13 cellular contexts compared by ENCODE assay signal in the genomic region with DNA sequence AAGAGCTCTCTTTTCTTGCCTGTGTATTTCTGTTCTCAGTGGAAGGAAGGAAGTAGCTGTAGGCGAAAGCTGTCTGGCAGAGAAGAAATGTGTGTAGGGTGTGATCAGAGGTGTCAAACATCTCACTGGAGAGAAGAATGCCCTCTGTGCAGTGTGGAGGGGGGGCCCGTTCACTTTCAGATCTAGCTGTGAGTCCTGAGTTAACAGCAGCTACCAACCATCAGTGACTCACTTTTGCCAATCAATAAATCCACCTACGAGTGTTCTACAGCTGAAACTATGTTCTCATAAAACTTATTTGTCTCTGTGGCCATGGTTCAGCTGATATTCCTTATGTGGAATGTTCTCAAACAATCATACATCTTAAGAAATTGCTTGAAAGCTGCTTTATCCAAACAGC.
DNase-seq lines count a peak whose midpoint lies in the region; ATAC-seq and TF ChIP-seq lines count a peak whose summit lies in the region.
"Had no signal": no experiment of that assay in that cellular context is flagged by ENCODE, and none has a peak within 500 bp of the region (broad histone marks: within the 10 kb centered on the region; RNA-seq: fewer than 3 reads in every experiment).

No MANE protein-coding gene starts in this region.

- H3K36me3 ChIP-seq in Karpas-422 (ENCODE audit: insufficient read depth, low read length): no peaks in the 10 kb centered on the region

- H3K4me3 Mint-ChIP-seq in activated T-helper 1 cell treated with anti-CD3 and anti-CD28 coated beads, Interleukin-12 subunit alpha, Interleukin-12 subunit beta, Interleukin-2, Interleukin-4 antibody, amounts not matched to agents 30 ng/mL and 10 ng/mL and 1 ng/mL, durations not matched to agents 14 hours and 24 hours and 36 hours: peak overlapping the region; percentile 19
- H3K4me3 Mint-ChIP-seq in nephron progenitor cell: no peak overlapping the region

- 0 out of 2 replicates have a peak, but pooled peaks cover 2% of the 10 kb centered on the region for H3K27me3 ChIP-seq in Karpas-422 (ENCODE audit: low read length)
- H3K27me3 ChIP-seq: heart left ventricle, neutrophil had no signal

- no peak overlapping the region for H2AFZ ChIP-seq in Karpas-422 (ENCODE audit: low read length)

- H3K27me3 Mint-ChIP-seq in activated T-helper 1 cell treated with anti-CD3 and anti-CD28 coated beads, Interleukin-12 subunit alpha, Interleukin-12 subunit beta, Interleukin-2, Interleukin-4 antibody, amounts not matched to agents 30 ng/mL and 10 ng/mL and 1 ng/mL, durations not matched to agents 14 hours and 24 hours and 36 hours (ENCODE audit: insufficient read depth): no peaks in the 10 kb centered on the region
- H3K27me3 Mint-ChIP-seq in nephron progenitor cell (ENCODE audit: low read depth, poor library complexity): peaks cover 4% of the 10 kb centered on the region

- no peak for ATAC-seq in GM18519 (IDR thresholded peaks at IDR 0.05; ENCODE audit: low FRiP score, unreplicated experiment)
- ATAC-seq: Panc1 had no signal

- intact Hi-C loops in activated T-helper 1 cell treated with anti-CD3 and anti-CD28 coated beads, Interleukin-12 subunit alpha, Interleukin-12 subunit beta, Interleukin-2, Interleukin-4 antibody, amounts not matched to agents 30 ng/mL and 10 ng/mL and 1 ng/mL, durations not matched to agents 14 hours and 24 hours and 36 hours (cut with micrococcal nuclease): loop anchor here (1.0 kb wide), 8 partner anchors 23 to 200 kb away; no protein-coding TSS in a partner anchor

- H3K4me1 ChIP-seq in Karpas-422 (ENCODE audit: low read length): no peaks in the 10 kb centered on the region

- no peaks in the 10 kb centered on the region for H3K9me3 ChIP-seq in Karpas-422 (ENCODE audit: low read length)
- H3K9me3 ChIP-seq: heart left ventricle, neutrophil had no signal

- H3K79me2 ChIP-seq in Karpas-422 (ENCODE audit: low read length): no peaks in the 10 kb centered on the region

- peaks cover 45% of the 10 kb centered on the region for H3K4me1 Mint-ChIP-seq in activated T-helper 1 cell treated with anti-CD3 and anti-CD28 coated beads, Interleukin-12 subunit alpha, Interleukin-12 subunit beta, Interleukin-2, Interleukin-4 antibody, amounts not matched to agents 30 ng/mL and 10 ng/mL and 1 ng/mL, durations not matched to agents 14 hours and 24 hours and 36 hours (ENCODE audit: low read depth)
- H3K4me1 Mint-ChIP-seq in nephron progenitor cell: peaks cover 28% of the 10 kb centered on the region

- no peaks in the 10 kb centered on the region for H4K20me1 ChIP-seq in Karpas-422 (ENCODE audit: insufficient read depth, low read depth, low read length)

- no peak overlapping the region for H3K9ac ChIP-seq in Karpas-422 (ENCODE audit: low read length)
- H3K9ac ChIP-seq: KMS-11 had no signal

- H3K4me3 ChIP-seq in Karpas-422 (ENCODE audit: low read length) (no peak overlapping the region), foreskin fibroblast (ENCODE audit: low read depth in 1 of 2, low read length in 2 of 2) (no peak overlapping the region)
- H3K4me3 ChIP-seq: heart left ventricle had no signal

- H3K27ac ChIP-seq in Karpas-422 (ENCODE audit: low read length): no peak overlapping the region
- H3K27ac ChIP-seq: 22Rv1, heart left ventricle, KMS-11, neutrophil had no signal

- peak; percentile 77 for DNase-seq in NK-92 treated with Interleukin-12 subunit alpha and Interleukin-12 subunit beta, amount 100 ng/mL, for 24 hours (lab: John Stamatoyannopoulos, UW)
- DNase-seq in NK-92 (lab: John Stamatoyannopoulos, UW; ENCODE audit: unreplicated experiment) (no peak), nephron progenitor cell (no peak), Karpas-422 (no peak), foreskin fibroblast (no peak)
- peak; percentile 12 for DNase-seq in activated T-helper 1 cell treated with anti-CD3 and anti-CD28 coated beads, Interleukin-12 subunit alpha, Interleukin-12 subunit beta, Interleukin-2, Interleukin-4 antibody, amounts not matched to agents 30 ng/mL and 10 ng/mL and 1 ng/mL, durations not matched to agents 14 hours and 24 hours and 36 hours (ENCODE audit: low spot score)
- peak; percentile 63 to 71 for DNase-seq in stimulated activated CD8-positive, alpha-beta memory T cell treated with anti-CD3 and anti-CD28 coated beads, Interleukin-7, amount 100 ng/mL, for 4 hours (ENCODE audit: low read depth in 2 of 2)
- DNase-seq: heart left ventricle had no signal

- no peaks in the 10 kb centered on the region for H3K9me2 ChIP-seq in Karpas-422 (replicated peaks; ENCODE audit: insufficient read depth, low read length)

- H3K9me3 Mint-ChIP-seq in activated T-helper 1 cell treated with anti-CD3 and anti-CD28 coated beads, Interleukin-12 subunit alpha, Interleukin-12 subunit beta, Interleukin-2, Interleukin-4 antibody, amounts not matched to agents 30 ng/mL and 10 ng/mL and 1 ng/mL, durations not matched to agents 14 hours and 24 hours and 36 hours: no peaks in the 10 kb centered on the region
- H3K9me3 Mint-ChIP-seq in nephron progenitor cell: peaks cover 20% of the 10 kb centered on the region

- no peaks in the 10 kb centered on the region for H3K36me3 Mint-ChIP-seq in activated T-helper 1 cell treated with anti-CD3 and anti-CD28 coated beads, Interleukin-12 subunit alpha, Interleukin-12 subunit beta, Interleukin-2, Interleukin-4 antibody, amounts not matched to agents 30 ng/mL and 10 ng/mL and 1 ng/mL, durations not matched to agents 14 hours and 24 hours and 36 hours (ENCODE audit: low read depth)
- peaks cover 13% of the 10 kb centered on the region for H3K36me3 Mint-ChIP-seq in nephron progenitor cell (ENCODE audit: low read depth)

- H3K4me2 ChIP-seq in Karpas-422 (ENCODE audit: low read depth, low read length, poor library complexity, severe bottlenecking): no peak overlapping the region
- H3K4me2 ChIP-seq: KMS-11 had no signal

- TF ChIP-seq CTCF in nephron progenitor cell (IDR thresholded peaks at IDR 0.05) (no peak), foreskin fibroblast (IDR thresholded peaks at IDR 0.05; ENCODE audit: low read depth, low read length) (no peak)

- H3K27ac Mint-ChIP-seq in activated T-helper 1 cell treated with anti-CD3 and anti-CD28 coated beads, Interleukin-12 subunit alpha, Interleukin-12 subunit beta, Interleukin-2, Interleukin-4 antibody, amounts not matched to agents 30 ng/mL and 10 ng/mL and 1 ng/mL, durations not matched to agents 14 hours and 24 hours and 36 hours: peak overlapping the region; percentile 84
- H3K27ac Mint-ChIP-seq in nephron progenitor cell: peak overlapping the region; percentile 5

Comparison
In these comparisons a context has a peak if more than half of its experiments do, and no peak if none do; other contexts are left out.
1. DNase-seq: peak in NK-92 treated with Interleukin-12 subunit alpha and Interleukin-12 subunit beta, amount 100 ng/mL, for 24 hours (single experiment), activated T-helper 1 cell treated with anti-CD3 and anti-CD28 coated beads, Interleukin-12 subunit alpha, Interleukin-12 subunit beta, Interleukin-2, Interleukin-4 antibody, amounts not matched to agents 30 ng/mL and 10 ng/mL and 1 ng/mL, durations not matched to agents 14 hours and 24 hours and 36 hours (single experiment) and stimulated activated CD8-positive, alpha-beta memory T cell treated with anti-CD3 and anti-CD28 coated beads, Interleukin-7, amount 100 ng/mL, for 4 hours (2 of 2); none in NK-92 (single experiment), nephron progenitor cell (single experiment), Karpas-422 (single experiment) and foreskin fibroblast (0 of 2).